In the genomic region with DNA sequence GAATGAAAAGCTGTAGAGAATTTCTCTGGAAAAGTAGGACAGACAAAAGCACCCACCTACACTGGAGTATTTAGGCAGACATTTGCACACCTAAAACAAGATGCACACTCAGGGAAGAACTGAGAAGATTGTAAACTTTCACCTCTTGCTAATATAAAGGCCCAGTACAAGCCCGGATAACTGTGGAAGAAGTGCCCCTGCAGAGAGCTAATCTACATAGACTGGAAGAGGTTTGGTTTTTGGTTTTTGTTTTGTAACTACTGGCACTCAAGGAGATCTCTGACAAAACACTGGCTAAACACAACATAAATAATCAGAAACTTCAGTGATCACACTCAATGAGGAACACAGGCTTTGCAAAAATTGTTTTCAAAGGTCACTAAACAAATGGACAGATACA, we compare ENCODE assay signal across 24 cellular contexts.
"Had no signal": no experiment of that assay in that cellular context is flagged by ENCODE, and none has a peak within 500 bp of the region (broad histone marks: within the 10 kb centered on the region; RNA-seq: fewer than 3 reads in every experiment).

No MANE protein-coding gene starts in this region.

- H3K36me3 ChIP-seq: left ventricle myocardium inferior, lower lobe of right lung, pancreas, stomach, thoracic aorta, transverse colon had no signal

- H3K9me3 ChIP-seq: pancreas had no signal

- H3K27ac Mint-ChIP-seq: memory B cell, nephron, progenitor cell of endocrine pancreas had no signal

- H3K27me3 ChIP-seq: hepatocyte, pancreas, stomach, transverse colon had no signal

- H3K27ac ChIP-seq: coronary artery, hepatocyte, left ventricle myocardium inferior, lower lobe of right lung, pancreas, stomach, thoracic aorta, transverse colon had no signal

- H3K79me2 ChIP-seq: hepatocyte had no signal

- H3K4me2 ChIP-seq: hepatocyte had no signal

- H3K4me3 Mint-ChIP-seq: memory B cell, naive B cell, nephron had no signal

- H2AFZ ChIP-seq: hepatocyte had no signal

- FAIRE-seq: kidney, pancreas, small intestine had no signal

- H3K4me1 ChIP-seq: left ventricle myocardium inferior, lower lobe of right lung, pancreas, stomach, transverse colon had no signal

- H3K36me3 Mint-ChIP-seq: memory B cell, naive B cell had no signal

- H3K4me3 ChIP-seq: coronary artery, hepatocyte, left ventricle myocardium inferior, lower lobe of right lung, pancreas, stomach, thoracic aorta, transverse colon had no signal

- DNase-seq: effector CD4-positive, alpha-beta T cell; foreskin melanocyte; head of caudate nucleus; kidney; left cardiac atrium; left ventricle myocardium inferior; lower lobe of right lung; midbrain; naive B cell; nucleus accumbens; pancreas; right cardiac atrium; small intestine; stimulated activated CD4-positive, alpha-beta T cell treated with anti-CD3 and anti-CD28 coated beads, Interleukin-12 subunit alpha, Interleukin-12 subunit beta, amount 100 ng/mL, for 4 hours; stimulated activated naive CD4-positive, alpha-beta T cell; stomach; substantia nigra; transverse colon had no signal

- H3K27me3 Mint-ChIP-seq: memory B cell, naive B cell, progenitor cell of endocrine pancreas had no signal

- ATAC-seq: left cardiac atrium, lower lobe of right lung, pancreas, right cardiac atrium had no signal

- H3K4me1 Mint-ChIP-seq: memory B cell, naive B cell, nephron had no signal
